In the genomic region with DNA sequence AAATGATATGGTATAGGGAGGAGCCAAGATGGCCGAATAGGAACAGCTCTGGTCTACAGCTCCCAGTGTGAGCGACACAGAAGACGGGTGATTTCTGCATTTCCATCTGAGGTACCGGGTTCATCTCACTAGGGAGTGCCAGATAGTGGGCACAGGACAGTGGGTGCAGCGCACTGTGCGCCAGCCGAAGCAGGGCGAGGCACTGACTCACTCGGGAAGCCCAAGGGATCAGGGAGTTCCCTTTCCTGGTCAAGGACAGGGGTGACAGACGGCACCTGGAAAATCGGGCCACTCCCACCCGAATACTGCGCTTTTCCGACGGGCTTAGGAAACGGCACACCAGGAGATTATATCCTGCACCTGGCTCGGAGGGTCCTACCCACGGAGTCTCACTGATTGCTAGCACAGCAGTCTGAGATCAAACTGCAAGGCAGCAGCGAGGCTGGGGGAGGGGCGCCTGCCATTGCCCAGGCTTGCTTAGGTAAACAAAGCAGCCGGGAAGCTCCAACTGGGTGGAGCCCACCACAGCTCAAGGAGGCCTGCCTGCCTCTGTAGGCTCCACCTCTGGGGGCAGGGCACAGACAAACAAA, we compare ENCODE assay signal across 1 cellular context. TPM values are rescaled to one million over a fixed set of nuclear protein-coding genes. Genes with fewer than 3 reads are reported as not detected.
"Had no signal": no experiment of that assay in that cellular context is flagged by ENCODE, and none has a peak within 500 bp of the region (broad histone marks: within the 10 kb centered on the region; RNA-seq: fewer than 3 reads in every experiment).

No MANE protein-coding gene starts in this region.

RNA-seq across cellular contexts. Expression of a gene that starts 26.4 kb away (rescaled TPM):
- total RNA-seq: HT1080 had no signal
